In genomic region chr4:138175337-138175794, GRCh38 we compare ENCODE assay signal across 11 cellular contexts.
DNase-seq lines count a peak whose midpoint lies in the region; ATAC-seq and TF ChIP-seq lines count a peak whose summit lies in the region.
"Had no signal": no experiment of that assay in that cellular context is flagged by ENCODE, and none has a peak within 500 bp of the region (broad histone marks: within the 10 kb centered on the region; RNA-seq: fewer than 3 reads in every experiment).

No MANE protein-coding gene starts in this region.

- DNase-seq in NCI-H1092 treated with DMSO at 0.1 percent for 48 hours (lab: John Stamatoyannopoulos, UW) (peak; percentile 77), NCI-H748 treated with DMSO at 0.1 percent for 48 hours (lab: John Stamatoyannopoulos, UW) (peak; percentile 41), Right ventricle myocardium superior (peak; percentile 40), retinal pigment epithelial cell (ENCODE audit: low read depth) (no peak), A172 (ENCODE audit: low spot score) (no peak), HK-2 (ENCODE audit: unreplicated experiment) (no peak), iPS-NIHi11 (ENCODE audit: low spot score) (no peak)
- DNase-seq: activated CD4-positive, CD25-positive, alpha-beta regulatory T cell; activated gamma-delta T cell; PC-3 had no signal

- peak; percentile 20 for TF ChIP-seq CTCF in retinal pigment epithelial cell (conservative IDR thresholded peaks at IDR 0.05; ENCODE audit: low read depth, low read length)

- no peak overlapping the region for H3K4me3 ChIP-seq in retinal pigment epithelial cell (ENCODE audit: low read length)

- ATAC-seq in Right ventricle myocardium superior (ENCODE audit: poor library complexity) = peak; percentile 93
- no peak for ATAC-seq in HG03135 (IDR thresholded peaks at IDR 0.05; ENCODE audit: unreplicated experiment)
- ATAC-seq: PC-3 had no signal

- intact Hi-C loops in Right ventricle myocardium superior (cut with DNase I) = no loop called here

Comparison
In these comparisons a context has a peak if more than half of its experiments do, and no peak if none do; other contexts are left out.
1. DNase-seq: peak in NCI-H1092 treated with DMSO at 0.1 percent for 48 hours (single experiment), NCI-H748 treated with DMSO at 0.1 percent for 48 hours (single experiment) and Right ventricle myocardium superior (single experiment); none in retinal pigment epithelial cell (single experiment), A172 (single experiment), HK-2 (single experiment) and iPS-NIHi11 (single experiment).